26 cellular contexts compared by ENCODE assay signal in the genomic region with DNA sequence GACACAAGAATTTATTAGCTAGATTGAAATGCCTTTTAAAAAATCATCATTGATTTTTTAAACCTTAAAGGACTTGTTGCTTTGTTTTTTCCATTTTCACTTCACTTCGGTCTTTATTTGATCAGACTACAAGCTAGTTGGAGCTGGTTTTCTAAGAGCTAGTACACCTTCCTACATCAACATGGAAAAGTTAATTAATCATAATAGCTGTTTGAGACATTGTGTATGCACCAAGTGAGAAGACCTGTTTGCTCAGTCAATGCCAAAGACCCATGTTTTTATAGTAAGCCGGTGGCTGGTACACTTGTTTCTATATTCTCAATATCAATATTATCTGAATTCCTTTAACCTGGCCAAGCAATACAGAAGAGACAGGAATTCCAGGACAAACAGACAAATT.
A peak's percentile ranks its signal among the peaks of the same experiment; 100 is the strongest.
DNase-seq lines count a peak whose midpoint lies in the region; ATAC-seq and TF ChIP-seq lines count a peak whose summit lies in the region.
"Had no signal": no experiment of that assay in that cellular context is flagged by ENCODE, and none has a peak within 500 bp of the region (broad histone marks: within the 10 kb centered on the region; RNA-seq: fewer than 3 reads in every experiment).

No MANE protein-coding gene starts in this region.

- ATAC-seq in activated T-helper 17 cell treated with anti-CD3 and anti-CD28 coated beads, Interleukin-2, amount 50 U/mL, for 72 hours (replicated peaks) = no peak
- ATAC-seq in GM19023 (IDR thresholded peaks at IDR 0.05; ENCODE audit: unreplicated experiment) = no peak
- ATAC-seq: Right ventricle myocardium inferior, SK-N-SH treated with all-trans-retinoic acid at 6 μM for 48 hours had no signal

- no peaks in the 10 kb centered on the region for H3K27me3 ChIP-seq in dorsolateral prefrontal cortex
- no peaks in the 10 kb centered on the region for H3K27me3 ChIP-seq in suprapubic skin
- H3K27me3 ChIP-seq: BE2C, SJCRH30 had no signal

- H3K4me1 Mint-ChIP-seq in activated T-helper 17 cell treated with anti-CD3 and anti-CD28 coated beads, Interleukin-2, amount 50 U/mL, for 72 hours = peaks cover 4% of the 10 kb centered on the region

- DNase-seq in NCI-H2029 (lab: John Stamatoyannopoulos, UW) (peak; percentile 8), NCI-H2029 treated with DMSO at 0.1 percent for 48 hours (lab: John Stamatoyannopoulos, UW) (no peak), NCI-H146 (lab: John Stamatoyannopoulos, UW) (peak; percentile 85), dorsolateral prefrontal cortex (no peak), suprapubic skin (ENCODE audit: low spot score in 2 of 2) (no peak)
- DNase-seq in stimulated activated CD4-positive, alpha-beta T cell treated with anti-CD3 and anti-CD28 coated beads, Interleukin-2, amount 100 ng/mL, for 48 hours = no peak
- DNase-seq: 8988T; ACHN; BE2C; CD8-positive, alpha-beta memory T cell; GM23248; H7; HFFc6; KBM-7; MV-4-11; NCI-H1105; NCI-H1694; NCI-H2081 treated with DMSO at 0.1 percent for 48 hours; NCI-H526 treated with DMSO at 0.1 percent for 48 hours; PC-9; SJCRH30 had no signal

- H3K27me3 Mint-ChIP-seq in activated T-helper 17 cell treated with anti-CD3 and anti-CD28 coated beads, Interleukin-2, amount 50 U/mL, for 72 hours = no peaks in the 10 kb centered on the region

- no peak overlapping the region for H3K4me3 Mint-ChIP-seq in activated T-helper 17 cell treated with anti-CD3 and anti-CD28 coated beads, Interleukin-2, amount 50 U/mL, for 72 hours
- H3K4me3 Mint-ChIP-seq: CD14-positive monocyte; CD8-positive, alpha-beta memory T cell; HFFc6 had no signal

- WGBS in suprapubic skin = 86% methylated on average over 2 of the region's 2 CpGs

- no peaks in the 10 kb centered on the region for H3K9me3 ChIP-seq in suprapubic skin
- H3K9me3 ChIP-seq: BE2C, SJCRH30 had no signal

- H3K4me1 ChIP-seq in suprapubic skin = peaks cover 32% of the 10 kb centered on the region
- H3K4me1 ChIP-seq: BE2C, SJCRH30 had no signal

- TF ChIP-seq EP300 in suprapubic skin (IDR thresholded peaks at IDR 0.05) = no peak

- intact Hi-C loops in dorsolateral prefrontal cortex (cut with DNase I) = loop anchor here in 1 of 2 donors (10.0 kb wide), 1 partner anchor 53 kb away; no protein-coding TSS in a partner anchor

- H3K4me3 ChIP-seq in dorsolateral prefrontal cortex (no peak overlapping the region), suprapubic skin (no peak overlapping the region)
- H3K4me3 ChIP-seq: GM23248, PC-9, SJCRH30 had no signal

- no peaks in the 10 kb centered on the region for H3K36me3 Mint-ChIP-seq in activated T-helper 17 cell treated with anti-CD3 and anti-CD28 coated beads, Interleukin-2, amount 50 U/mL, for 72 hours (ENCODE audit: low read depth)
- H3K36me3 Mint-ChIP-seq: CD14-positive monocyte; CD8-positive, alpha-beta memory T cell had no signal

- H3K27ac ChIP-seq in dorsolateral prefrontal cortex (peak overlapping the region in 37 of 59 donors; percentile 2 to 95 (median 47)), suprapubic skin (peak overlapping the region; percentile 42)
- H3K27ac ChIP-seq: GM23248, PC-9, SJCRH30 had no signal

- H3K9me3 Mint-ChIP-seq in activated T-helper 17 cell treated with anti-CD3 and anti-CD28 coated beads, Interleukin-2, amount 50 U/mL, for 72 hours = no peaks in the 10 kb centered on the region
- H3K9me3 Mint-ChIP-seq: CD8-positive, alpha-beta memory T cell; HFFc6 had no signal

- no peak overlapping the region for H3K27ac Mint-ChIP-seq in activated T-helper 17 cell treated with anti-CD3 and anti-CD28 coated beads, Interleukin-2, amount 50 U/mL, for 72 hours
- H3K27ac Mint-ChIP-seq: CD8-positive, alpha-beta memory T cell; HFFc6 had no signal

- no peak for TF ChIP-seq CTCF in dorsolateral prefrontal cortex (IDR thresholded peaks at IDR 0.05 in 54 of 56, conservative IDR thresholded peaks at IDR 0.05 in 2 of 56; ENCODE audit: low read depth in 1 of 56, partially characterized antibody in 56 of 56)
- TF ChIP-seq CTCF in suprapubic skin (IDR thresholded peaks at IDR 0.05) = no peak

- no peak for TF ChIP-seq POLR2A in suprapubic skin (IDR thresholded peaks at IDR 0.05)

- no peaks in the 10 kb centered on the region for H3K36me3 ChIP-seq in suprapubic skin
- H3K36me3 ChIP-seq: BE2C, SJCRH30 had no signal

Comparison
In these comparisons a context has a peak if more than half of its experiments do, and no peak if none do; other contexts are left out.
1. DNase-seq: peak in NCI-H2029 (single experiment) and NCI-H146 (single experiment); none in NCI-H2029 treated with DMSO at 0.1 percent for 48 hours (single experiment), dorsolateral prefrontal cortex (0 of 10), suprapubic skin (0 of 2) and stimulated activated CD4-positive, alpha-beta T cell treated with anti-CD3 and anti-CD28 coated beads, Interleukin-2, amount 100 ng/mL, for 48 hours (0 of 2).